1 cellular context compared by ENCODE assay signal in genomic region chr2:8154270-8154669, GRCh38.
TF ChIP-seq lines count a peak whose summit lies in the region.

No MANE protein-coding gene starts in this region.

TF ChIP-seq in HEK293T, 16 proteins besides CTCF, POLR2A, EP300 and RAD21 (continued from another document):
- TF ChIP-seq PKNOX1 (IDR thresholded peaks at IDR 0.05): no peak
- TF ChIP-seq SUZ12 (IDR thresholded peaks at IDR 0.05): no peak
- no peak for TF ChIP-seq ZNF384 (IDR thresholded peaks at IDR 0.05)
- no peak for TF ChIP-seq L3MBTL2 (conservative IDR thresholded peaks at IDR 0.05)
- no peak for TF ChIP-seq ARNT (IDR thresholded peaks at IDR 0.05)
- no peak for TF ChIP-seq LEF1 (IDR thresholded peaks at IDR 0.05; ENCODE audit: borderline replicate concordance)
- TF ChIP-seq BHLHE40 (IDR thresholded peaks at IDR 0.05; ENCODE audit: borderline replicate concordance): no peak
- no peak for TF ChIP-seq NFRKB (IDR thresholded peaks at IDR 0.05)
- no peak for TF ChIP-seq FOXM1 (IDR thresholded peaks at IDR 0.05; ENCODE audit: borderline replicate concordance)
